ENCODE assay signal across 1 cellular context in genomic region chr5:150989695-150990094, GRCh38.
TF ChIP-seq lines count a peak whose summit lies in the region.

No MANE protein-coding gene starts in this region.

TF ChIP-seq in liver, 16 proteins besides CTCF, POLR2A, EP300 and RAD21 (continued from another document):
- TF ChIP-seq HNF4G (IDR thresholded peaks at IDR 0.05), result no peak
- no peak for TF ChIP-seq GABPA (IDR thresholded peaks at IDR 0.05 in 1 of 2, conservative IDR thresholded peaks at IDR 0.05 in 1 of 2)
- TF ChIP-seq YY1 (IDR thresholded peaks at IDR 0.05), result no peak
